In genomic region chr14:49892636-49893308, GRCh38 we compare ENCODE assay signal across 8 cellular contexts. TPM values are rescaled to one million over a fixed set of nuclear protein-coding genes. Genes with fewer than 3 reads are reported as not detected.
A peak's percentile ranks its signal among the peaks of the same experiment; 100 is the strongest.
DNase-seq lines count a peak whose midpoint lies in the region; ATAC-seq and TF ChIP-seq lines count a peak whose summit lies in the region.

Gene ARF6 (plus strand): TSS chr14:49893082. CDS start chr14:49893737, 655 bp downstream.

- peak within 1 kb of the TSS; percentile 100 for H4K8ac ChIP-seq in trophoblast cell (ENCODE audit: low read depth, low read length)

- peaks cover 57% of the 10 kb centered on the region for H3K36me3 Mint-ChIP-seq in activated naive CD8-positive, alpha-beta T cell treated with anti-CD3 and anti-CD28 coated beads, Interleukin-2, amount 50 U/mL, for 24 hours (ENCODE audit: low read depth)

- peak within 1 kb of the TSS; percentile 91 for H2BK12ac ChIP-seq in trophoblast cell (ENCODE audit: low read length)

- peak within 1 kb of the TSS; percentile 100 for H3K9ac ChIP-seq in trophoblast cell (ENCODE audit: low read length)

- peak within 1 kb of the TSS; percentile 100 for H3K4ac ChIP-seq in trophoblast cell (ENCODE audit: low read depth, low read length)

- ATAC-seq in HG02759 (IDR thresholded peaks at IDR 0.05; ENCODE audit: unreplicated experiment) = peak; percentile 83
- peak; percentile 75 for ATAC-seq in activated naive CD8-positive, alpha-beta T cell treated with anti-CD3 and anti-CD28 coated beads, Interleukin-2, amount 50 U/mL, for 24 hours

- in situ Hi-C loops in transverse colon (cut with MboI; ENCODE audit: low pct_ligation_motif_present in 1 of 4, low pct_unique_long_range_greater_than_20kb in 1 of 4, low sequenced_read_pairs in 3 of 4) = loop anchor here in 2 of 4 donors (10.0 kb wide), 1 partner anchor 112 kb away; no protein-coding TSS in a partner anchor

- H3K4me3 ChIP-seq in cardiac muscle cell (peak within 1 kb of the TSS; percentile 98), trophoblast cell (ENCODE audit: low read depth, low read length) (peak within 1 kb of the TSS; percentile 97), transverse colon (peak within 1 kb of the TSS; percentile 93 to 100 (median 96))

- peak within 1 kb of the TSS; percentile 98 for H3K27ac ChIP-seq in cardiac muscle cell
- peak within 1 kb of the TSS; percentile 99 for H3K27ac ChIP-seq in trophoblast cell (ENCODE audit: low read depth, low read length)
- H3K27ac ChIP-seq in transverse colon = peak within 1 kb of the TSS; percentile 100

- H3K4me2 ChIP-seq in trophoblast cell (ENCODE audit: low read length) = peak within 1 kb of the TSS; percentile 76

- H3K4me3 Mint-ChIP-seq in activated naive CD8-positive, alpha-beta T cell treated with anti-CD3 and anti-CD28 coated beads, Interleukin-2, amount 50 U/mL, for 24 hours = peak within 1 kb of the TSS; percentile 99

- peak; percentile 12 for TF ChIP-seq CTCF in GM12873 (IDR thresholded peaks at IDR 0.05; ENCODE audit: insufficient read depth, low read depth, low read length, missing control alignments)
- TF ChIP-seq CTCF in cardiac muscle cell (IDR thresholded peaks at IDR 0.05; ENCODE audit: low read depth, low read length) = peak; percentile 21
- peak in 2 of 5 experiments; percentile 2 to 6 for TF ChIP-seq CTCF in transverse colon (IDR thresholded peaks at IDR 0.05)

- H3K9me3 ChIP-seq in cardiac muscle cell (ENCODE audit: low read depth) = no peaks in the 10 kb centered on the region
- no peaks in the 10 kb centered on the region for H3K9me3 ChIP-seq in trophoblast cell (ENCODE audit: insufficient read depth, low read depth, low read length)
- no peaks in the 10 kb centered on the region for H3K9me3 ChIP-seq in transverse colon

- H3K14ac ChIP-seq in trophoblast cell (ENCODE audit: low read length) = peak within 1 kb of the TSS; percentile 100

- peak within 1 kb of the TSS; percentile 99 for H2BK5ac ChIP-seq in trophoblast cell (ENCODE audit: low read depth, low read length, poor library complexity)

- peak within 1 kb of the TSS; percentile 100 for H2AK5ac ChIP-seq in trophoblast cell (ENCODE audit: low read length)

- H3K79me2 ChIP-seq in trophoblast cell (ENCODE audit: control insufficient read depth, insufficient read depth, low read length, poor library complexity) = peaks cover 17% of the 10 kb centered on the region

- peak within 1 kb of the TSS; percentile 100 for H4K91ac ChIP-seq in trophoblast cell (ENCODE audit: low read depth, low read length)

- peaks cover 5% of the 10 kb centered on the region for H3K27me3 Mint-ChIP-seq in activated naive CD8-positive, alpha-beta T cell treated with anti-CD3 and anti-CD28 coated beads, Interleukin-2, amount 50 U/mL, for 24 hours

- intact Hi-C loops in transverse colon (cut with DNase I; ENCODE audit: low total_unique reads) = loop anchor here (5.0 to 10.0 kb wide), 2 partner anchors 85 to 112 kb away; no protein-coding TSS in a partner anchor

- H3K79me1 ChIP-seq in trophoblast cell (ENCODE audit: low read length) = peaks cover 18% of the 10 kb centered on the region

- H3K36me3 ChIP-seq in cardiac muscle cell (peaks cover 8% of the 10 kb centered on the region), trophoblast cell (ENCODE audit: control insufficient read depth in 1 of 2, insufficient read depth in 2 of 2, low read length in 2 of 2) (peaks cover 5 to 8% of the 10 kb centered on the region in 2 experiments), transverse colon (peaks cover 0 to 6% (median 3%) of the 10 kb centered on the region in 4 donors)

- TF ChIP-seq EP300 in transverse colon (IDR thresholded peaks at IDR 0.05; ENCODE audit: low read depth) = no peak

- H3K4me1 ChIP-seq in cardiac muscle cell (ENCODE audit: low read depth) (peaks cover 40% of the 10 kb centered on the region), trophoblast cell (ENCODE audit: control insufficient read depth in 1 of 2, insufficient read depth in 2 of 2, low read length in 2 of 2) (peaks cover 0 to 3% of the 10 kb centered on the region in 2 experiments), transverse colon (peaks cover 9 to 49% (median 43%) of the 10 kb centered on the region in 4 donors)

- peak within 1 kb of the TSS; percentile 100 for H4K12ac ChIP-seq in trophoblast cell (ENCODE audit: low read depth, low read length)

- peak; percentile 98 for TF ChIP-seq POLR2A in transverse colon (IDR thresholded peaks at IDR 0.05)

- H3K23ac ChIP-seq in trophoblast cell (ENCODE audit: low read length) = no peak within 1 kb of the TSS

- WGBS in trophoblast cell (ENCODE audit: extremely low coverage, insufficient coverage, insufficient read length) = no CpG with 5 or more reads among the region's 66 CpGs
- WGBS in transverse colon (ENCODE audit: low coverage in 1 of 2), 2 donors = 0% methylated on average over 34 of the region's 66 CpGs; no CpG with 5 or more reads in 1 of the 2 donors

- H3K27me3 ChIP-seq in cardiac muscle cell (no peaks in the 10 kb centered on the region), trophoblast cell (ENCODE audit: insufficient read depth, low read length) (no peaks in the 10 kb centered on the region), transverse colon (no peaks in the 10 kb centered on the region)

- peak within 1 kb of the TSS; percentile 100 for H2BK120ac ChIP-seq in trophoblast cell (ENCODE audit: insufficient read depth, low read length, poor library complexity)

- H3K27ac Mint-ChIP-seq in activated naive CD8-positive, alpha-beta T cell treated with anti-CD3 and anti-CD28 coated beads, Interleukin-2, amount 50 U/mL, for 24 hours = peak within 1 kb of the TSS; percentile 99

- H3K18ac ChIP-seq in trophoblast cell (ENCODE audit: low read length) = peak within 1 kb of the TSS; percentile 100

- peak; percentile 99 for DNase-seq in NCI-H1417 (lab: John Stamatoyannopoulos, UW)
- peak; percentile 88 to 94 for DNase-seq in SW 1271 (lab: John Stamatoyannopoulos, UW)
- DNase-seq in activated naive CD8-positive, alpha-beta T cell treated with anti-CD3 and anti-CD28 coated beads, Interleukin-2, amount 50 U/mL, for 24 hours = peak; percentile 98
- peak; percentile 98 for DNase-seq in cardiac muscle cell (ENCODE audit: low read depth in 1 of 2, low spot score in 1 of 2)
- DNase-seq in trophoblast cell = peak; percentile 98 to 100
- peak; percentile 99 for DNase-seq in transverse colon

- peak within 1 kb of the TSS; percentile 100 for H2AFZ ChIP-seq in trophoblast cell (ENCODE audit: insufficient read depth, low read length, poor library complexity)

- no peaks in the 10 kb centered on the region for H3K9me3 Mint-ChIP-seq in activated naive CD8-positive, alpha-beta T cell treated with anti-CD3 and anti-CD28 coated beads, Interleukin-2, amount 50 U/mL, for 24 hours

- peaks cover 38% of the 10 kb centered on the region for H3K4me1 Mint-ChIP-seq in activated naive CD8-positive, alpha-beta T cell treated with anti-CD3 and anti-CD28 coated beads, Interleukin-2, amount 50 U/mL, for 24 hours

RNA-seq across cellular contexts. Expression of gene ARF6, which starts in this region (rescaled TPM):
- 22.5 and 23.3 TPM in 2 replicates for total RNA-seq in cardiac muscle cell
- polyA plus RNA-seq in cardiac muscle cell = 27.8 and 28.4 TPM in 2 replicates
- polyA plus RNA-seq in trophoblast cell (2013) = 153 and 154 TPM in 2 replicates
- 100 to 1,000 TPM in 2 of 4 donors, 10 to 100 TPM in 2; 70.3 to 120 (median 101) TPM for total RNA-seq in transverse colon

Comparison
In these comparisons a context has a peak if more than half of its experiments do, and no peak if none do; other contexts are left out.
1. Peak in every context shown above with its lines: DNase-seq, ATAC-seq, H3K4me3 ChIP-seq and H3K27ac ChIP-seq.